ENCODE assay signal across 12 cellular contexts in genomic region chr10:32065871-32066270, GRCh38. TPM values are rescaled to one million over a fixed set of nuclear protein-coding genes. Genes with fewer than 3 reads are reported as not detected.
DNase-seq lines count a peak whose midpoint lies in the region; ATAC-seq and TF ChIP-seq lines count a peak whose summit lies in the region.
"Had no signal": no experiment of that assay in that cellular context is flagged by ENCODE, and none has a peak within 500 bp of the region (broad histone marks: within the 10 kb centered on the region; RNA-seq: fewer than 3 reads in every experiment).

No MANE protein-coding gene starts in this region.

- H3K27ac ChIP-seq in mammary epithelial cell (ENCODE audit: insufficient read depth, low read depth, low read length) (no peak overlapping the region), lower lobe of right lung (no peak overlapping the region)
- H3K27ac ChIP-seq: neutrophil had no signal

- no peaks in the 10 kb centered on the region for H3K36me3 ChIP-seq in mammary epithelial cell (ENCODE audit: insufficient read depth, low read length)
- H3K36me3 ChIP-seq in lower lobe of right lung: no peaks in the 10 kb centered on the region
- H3K36me3 ChIP-seq: neutrophil had no signal

- WGBS in mammary epithelial cell (ENCODE audit: low coverage, missing lambda C conversion rate): 72% methylated on average over 4 of the region's 4 CpGs

- dilution Hi-C loops in mammary epithelial cell (cut with HindIII; ENCODE audit: low sequenced_read_pairs): no loop called here

- H3K4me2 ChIP-seq in mammary epithelial cell (ENCODE audit: insufficient read depth, low read depth, low read length): no peak overlapping the region

- BruUV-seq in mammary epithelial cell (replicated peaks; lab: Mats Ljungman, UMichigan): no TSS peak

- no peaks in the 10 kb centered on the region for H4K20me1 ChIP-seq in mammary epithelial cell (ENCODE audit: insufficient read depth, low read length)

- no peak overlapping the region for H2AFZ ChIP-seq in mammary epithelial cell (ENCODE audit: low read depth, low read length)

- no peaks in the 10 kb centered on the region for H3K79me2 ChIP-seq in mammary epithelial cell (ENCODE audit: insufficient read depth, low read length)

- H3K9ac ChIP-seq in mammary epithelial cell (ENCODE audit: insufficient read depth, low read length): no peak overlapping the region

- H3K27me3 ChIP-seq in mammary epithelial cell (ENCODE audit: insufficient read depth, low read length) (no peaks in the 10 kb centered on the region), lower lobe of right lung (ENCODE audit: low read depth) (no peaks in the 10 kb centered on the region)
- H3K27me3 ChIP-seq: neutrophil had no signal

- DNase-seq in EH (ENCODE audit: low read depth) (peak; percentile 71), MV-4-11 (lab: John Stamatoyannopoulos, UW) (peak; percentile 97), mammary epithelial cell (peak; percentile 55), lower lobe of right lung (no peak), NCI-H2171 (lab: John Stamatoyannopoulos, UW) (no peak), NCI-H1417 treated with DMSO at 0.1 percent for 48 hours (lab: John Stamatoyannopoulos, UW) (no peak)
- DNase-seq in activated T-cell treated with anti-CD3 and anti-CD28 coated beads, Interleukin-2, amount 50 U/mL, for 1 hour: no peak
- DNase-seq: activated CD4-positive, alpha-beta T cell treated with anti-CD3 and anti-CD28 coated beads for 4 hours; COR-L47; foreskin melanocyte had no signal

- CTCF ChIA-PET in mammary epithelial cell (lab: Charles Lee; ENCODE audit: low non-redundant PET): no interaction called here

- H3K4me1 ChIP-seq in mammary epithelial cell (ENCODE audit: insufficient read depth, low read length) (peaks cover 11% of the 10 kb centered on the region), lower lobe of right lung (no peaks in the 10 kb centered on the region)

- H3K9me3 ChIP-seq in mammary epithelial cell (replicated peaks; ENCODE audit: insufficient read depth, low read length) (no peaks in the 10 kb centered on the region), lower lobe of right lung (no peaks in the 10 kb centered on the region)
- H3K9me3 ChIP-seq: neutrophil had no signal

- in situ Hi-C loops in mammary epithelial cell (cut with MboI; ENCODE audit: low sequenced_read_pairs in 2 of 2): loop anchor here in 1 of 2 donors (25.0 kb wide), 1 partner anchor 271 kb away; the partner anchor contains the start of gene EPC1

- peak; percentile 76 to 87 for ATAC-seq in lower lobe of right lung
- no peak for ATAC-seq in activated CD4-positive, CD25-positive, alpha-beta regulatory T cell treated with anti-CD3 and anti-CD28 coated beads, Interleukin-2, amount 50 U/mL, for 24 hours

- intact Hi-C loops in mammary epithelial cell (cut with micrococcal nuclease): no loop called here
- intact Hi-C loops in lower lobe of right lung (cut with DNase I): no loop called here

- TF ChIP-seq CTCF in mammary epithelial cell (conservative IDR thresholded peaks at IDR 0.05 in 1 of 2, IDR thresholded peaks at IDR 0.05 in 1 of 2; ENCODE audit: extremely low read depth in 1 of 2, insufficient read depth in 1 of 2, low read depth in 1 of 2, low read length in 2 of 2) (no peak), lower lobe of right lung (IDR thresholded peaks at IDR 0.05) (no peak)

- H3K4me3 ChIP-seq in mammary epithelial cell (replicated peaks in 1 of 3; ENCODE audit: insufficient read depth in 1 of 3, low read depth in 2 of 3, low read length in 3 of 3) (no peak overlapping the region), lower lobe of right lung (no peak overlapping the region)

RNA-seq across cellular contexts. Expression of gene KIF5B, which starts 9.6 kb away (rescaled TPM):
- total RNA-seq in mammary epithelial cell (100 to 1,000 TPM; 146 to 168 TPM), lower lobe of right lung (92.9 TPM)
- polyA plus RNA-seq in mammary epithelial cell: 50.3 TPM
- polyA minus RNA-seq in mammary epithelial cell: 62.2 TPM

Comparison
In these comparisons a context has a peak if more than half of its experiments do, and no peak if none do; other contexts are left out.
1. DNase-seq: peak in EH (single experiment), MV-4-11 (single experiment) and mammary epithelial cell (single experiment); none in lower lobe of right lung (single experiment), NCI-H2171 (single experiment), NCI-H1417 treated with DMSO at 0.1 percent for 48 hours (single experiment) and activated T-cell treated with anti-CD3 and anti-CD28 coated beads, Interleukin-2, amount 50 U/mL, for 1 hour (single experiment).
2. ATAC-seq: peak in lower lobe of right lung (2 of 2); none in activated CD4-positive, CD25-positive, alpha-beta regulatory T cell treated with anti-CD3 and anti-CD28 coated beads, Interleukin-2, amount 50 U/mL, for 24 hours (0 of 2).